In the genomic region with DNA sequence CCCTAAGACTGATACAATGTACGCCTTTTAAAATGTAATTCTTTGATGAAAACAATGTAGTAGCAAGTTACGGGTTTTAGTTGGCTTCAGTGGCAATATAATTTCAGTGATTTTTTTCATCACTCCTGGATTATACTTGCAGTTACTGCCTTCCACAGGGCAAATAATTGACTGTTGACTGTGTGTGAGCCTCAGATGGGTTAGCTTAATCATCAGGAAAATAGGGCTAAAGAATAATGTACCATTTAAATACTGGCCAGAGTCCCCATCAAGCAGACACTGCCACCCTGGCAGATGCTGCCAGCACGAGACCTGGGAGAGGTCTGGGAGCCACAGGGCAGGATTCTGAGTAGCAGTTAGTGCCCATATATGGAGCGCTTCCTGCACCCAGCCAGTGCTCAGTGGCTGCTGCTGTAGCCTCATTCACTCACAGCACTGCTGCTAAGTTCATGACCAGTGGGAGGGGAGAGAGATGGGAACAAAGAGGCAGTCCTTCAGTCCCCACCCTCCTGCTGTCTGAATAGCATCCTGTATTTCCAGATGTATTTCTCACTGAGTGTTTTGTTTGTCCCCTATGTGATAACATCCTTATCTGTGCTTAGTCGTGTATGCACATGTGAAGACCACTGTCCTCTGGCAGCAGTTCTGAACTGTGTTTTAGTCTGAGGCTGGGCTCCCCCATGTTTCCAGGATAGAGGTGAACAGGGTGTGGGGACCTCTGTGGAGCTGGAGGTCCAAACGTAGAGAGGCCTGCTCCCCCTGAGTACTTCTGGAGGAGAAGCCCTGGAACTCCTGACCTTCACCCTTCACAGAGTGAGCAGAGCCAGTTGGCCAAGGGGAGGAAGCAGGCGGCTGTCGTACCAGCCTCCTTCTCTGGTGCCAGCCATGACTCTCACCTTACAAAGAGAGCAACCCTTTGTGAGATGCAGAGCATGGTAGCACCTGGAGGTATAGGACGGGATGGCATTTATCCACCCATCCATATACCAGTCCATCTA, we compare ENCODE assay signal across 8 cellular contexts.
DNase-seq lines count a peak whose midpoint lies in the region; ATAC-seq and TF ChIP-seq lines count a peak whose summit lies in the region.

No MANE protein-coding gene starts in this region.

- H2AFZ ChIP-seq in HCT116 (ENCODE audit: low read depth, low read length, poor library complexity, severe bottlenecking): no peak overlapping the region

- no peaks in the 10 kb centered on the region for H3K79me2 ChIP-seq in HCT116 (ENCODE audit: insufficient read depth, low read length)

- CTCF ChIA-PET in HCT116 (lab: Charles Lee): interaction anchor here (1.0 kb wide), 1 partner anchor 18 kb away, joined by 5 read pairs; no protein-coding TSS in a partner anchor
- CTCF ChIA-PET in activated CD4-positive, alpha-beta memory T cell treated with anti-CD3 and anti-CD28 coated beads, Interleukin-2, amount 10 ng/mL, durations not matched to agents 7 days and 5 days (lab: Charles Lee): interaction anchor here (5.0 kb wide), 1 partner anchor 15 kb away, joined by 66 read pairs; no protein-coding TSS in a partner anchor

- peak overlapping the region; percentile 47 for H3K4me3 Mint-ChIP-seq in activated CD4-positive, alpha-beta memory T cell treated with anti-CD3 and anti-CD28 coated beads, Interleukin-2, amount 10 ng/mL, durations not matched to agents 7 days and 5 days

- H4K20me1 ChIP-seq in HCT116 (ENCODE audit: insufficient read depth): no peaks in the 10 kb centered on the region

- no peak overlapping the region for H3K4me3 ChIP-seq in HCT116 (replicated peaks in 1 of 2; ENCODE audit: low read depth in 1 of 2, low read length in 2 of 2)

- H3K9me2 ChIP-seq in HCT116 (ENCODE audit: insufficient read depth): no peaks in the 10 kb centered on the region

- H3K4me2 ChIP-seq in HCT116 (ENCODE audit: low read length): no peak overlapping the region

- intact Hi-C loops in HCT116 (cut with micrococcal nuclease): no loop called here
- intact Hi-C loops in left ventricle myocardium superior (cut with micrococcal nuclease): no loop called here

- RAD21 ChIA-PET in HCT116 (lab: Charles Lee; ENCODE audit: low non-redundant PET in 1 of 2, low total read pairs in 2 of 2, uncharacterized antibody in 2 of 2, unreplicated experiment in 2 of 2): no interaction called here

- peak overlapping the region; percentile 23 for H3K27ac Mint-ChIP-seq in activated CD4-positive, alpha-beta memory T cell treated with anti-CD3 and anti-CD28 coated beads, Interleukin-2, amount 10 ng/mL, durations not matched to agents 7 days and 5 days

- POLR2A ChIA-PET in HCT116 (lab: Charles Lee): no interaction called here
- POLR2A ChIA-PET in activated CD4-positive, alpha-beta memory T cell treated with anti-CD3 and anti-CD28 coated beads, Interleukin-2, amount 10 ng/mL, durations not matched to agents 7 days and 5 days (lab: Charles Lee): interaction anchor here (1.1 to 1.2 kb wide), 2 partner anchors 14 to 70 kb away, joined by 3 to 4 read pairs; no protein-coding TSS in a partner anchor

- peak; percentile 65 for ATAC-seq in HCT116
- peak; percentile 60 for ATAC-seq in left ventricle myocardium superior
- ATAC-seq in HG03280 (IDR thresholded peaks at IDR 0.05; ENCODE audit: unreplicated experiment): no peak
- no peak for ATAC-seq in omental fat pad (ENCODE audit: low FRiP score)

- BruUV-seq in HCT116 (replicated peaks; lab: Mats Ljungman, UMichigan): no TSS peak

- H3K27ac ChIP-seq in HCT116 (ENCODE audit: low read depth, low read length) (no peak overlapping the region), caudate nucleus (ENCODE audit: low read depth, low read length) (no peak overlapping the region)

- no peaks in the 10 kb centered on the region for H3K36me3 ChIP-seq in HCT116 (ENCODE audit: control insufficient read depth in 1 of 2, insufficient read depth in 2 of 2, low read length in 2 of 2)

- H3K36me3 Mint-ChIP-seq in activated CD4-positive, alpha-beta memory T cell treated with anti-CD3 and anti-CD28 coated beads, Interleukin-2, amount 10 ng/mL, durations not matched to agents 7 days and 5 days (ENCODE audit: low read depth): peaks cover 26% of the 10 kb centered on the region

- TF ChIP-seq CTCF in HCT116 (IDR thresholded peaks at IDR 0.05 in 2 of 3, conservative IDR thresholded peaks at IDR 0.05 in 1 of 3; ENCODE audit: borderline replicate concordance in 1 of 3, insufficient read depth in 1 of 3, low read depth in 2 of 3, low read length in 2 of 3) (no peak), GM10266 (IDR thresholded peaks at IDR 0.05; ENCODE audit: control insufficient read depth, insufficient read depth, low read depth, missing control alignments) (no peak), omental fat pad (IDR thresholded peaks at IDR 0.05) (no peak)

- H3K9me3 ChIP-seq in HCT116 (ENCODE audit: control insufficient read depth in 1 of 2, insufficient read depth in 1 of 2, low read depth in 1 of 2, low read length in 2 of 2): no peaks in the 10 kb centered on the region

- peaks cover 2% of the 10 kb centered on the region for H3K9me3 Mint-ChIP-seq in activated CD4-positive, alpha-beta memory T cell treated with anti-CD3 and anti-CD28 coated beads, Interleukin-2, amount 10 ng/mL, durations not matched to agents 7 days and 5 days

- H3K27me3 Mint-ChIP-seq in activated CD4-positive, alpha-beta memory T cell treated with anti-CD3 and anti-CD28 coated beads, Interleukin-2, amount 10 ng/mL, durations not matched to agents 7 days and 5 days: no peaks in the 10 kb centered on the region

- TF ChIP-seq RAD21 in HCT116 (IDR thresholded peaks at IDR 0.05; ENCODE audit: low read depth): no peak

- H3K4me1 Mint-ChIP-seq in activated CD4-positive, alpha-beta memory T cell treated with anti-CD3 and anti-CD28 coated beads, Interleukin-2, amount 10 ng/mL, durations not matched to agents 7 days and 5 days: peaks cover 60% of the 10 kb centered on the region

- no peak for TF ChIP-seq POLR2A in HCT116 (IDR thresholded peaks at IDR 0.05; ENCODE audit: borderline replicate concordance, extremely low read depth, insufficient read depth, insufficient read length)

- DNase-seq in AG08395 (ENCODE audit: low spot score): peak; percentile 72
- no peak for DNase-seq in HCT116 (ENCODE audit: low read depth, low spot score)
- peak; percentile 62 for DNase-seq in activated CD4-positive, alpha-beta memory T cell treated with anti-CD3 and anti-CD28 coated beads, Interleukin-2, amount 10 ng/mL, durations not matched to agents 7 days and 5 days
- no peak for DNase-seq in left ventricle myocardium superior
- DNase-seq in GM10266 (ENCODE audit: extremely low spot score): no peak
- no peak for DNase-seq in omental fat pad (ENCODE audit: low spot score)
- DNase-seq in caudate nucleus (lab: John Stamatoyannopoulos, UW): no peak

- H3K27me3 ChIP-seq in HCT116 (ENCODE audit: insufficient read depth, low read length): no peaks in the 10 kb centered on the region

- H3K9ac ChIP-seq in HCT116 (ENCODE audit: low read length): no peak overlapping the region

- H3K4me1 ChIP-seq in HCT116 (ENCODE audit: control insufficient read depth in 1 of 2, insufficient read depth in 2 of 2, low read length in 2 of 2): peaks cover 8 to 9% of the 10 kb centered on the region in 2 experiments; a peak in 3 of 4 replicates

TF ChIP-seq in HCT116, 20 proteins besides CTCF, POLR2A, EP300 and RAD21:
- TF ChIP-seq CEBPB (IDR thresholded peaks at IDR 0.05; ENCODE audit: low read depth): no peak
- no peak for TF ChIP-seq ZFX (IDR thresholded peaks at IDR 0.05)
- no peak for TF ChIP-seq JUND (IDR thresholded peaks at IDR 0.05)
- TF ChIP-seq SRF (IDR thresholded peaks at IDR 0.05; ENCODE audit: low read depth): 0 out of 2 replicates have a peak, but pooled peaks have one; percentile 12
- no peak for TF ChIP-seq TCF7L2 (IDR thresholded peaks at IDR 0.05; ENCODE audit: borderline replicate concordance, extremely low read depth, insufficient read depth, insufficient read length)
- no peak for TF ChIP-seq YY1 (IDR thresholded peaks at IDR 0.05; ENCODE audit: extremely low read depth, insufficient replicate concordance, low read depth, low read length)
- no peak for TF ChIP-seq EZH2 (IDR thresholded peaks at IDR 0.05)
- no peak for TF ChIP-seq EZH2phosphoT487 (IDR thresholded peaks at IDR 0.05; ENCODE audit: borderline replicate concordance)
- no peak for TF ChIP-seq SP1 (IDR thresholded peaks at IDR 0.05; ENCODE audit: low read depth)
TF ChIP-seq in HCT116: peak in this region for 1.

Comparison
In these comparisons a context has a peak if more than half of its experiments do, and no peak if none do; other contexts are left out.
1. DNase-seq: peak in AG08395 (single experiment) and activated CD4-positive, alpha-beta memory T cell treated with anti-CD3 and anti-CD28 coated beads, Interleukin-2, amount 10 ng/mL, durations not matched to agents 7 days and 5 days (single experiment); none in HCT116 (single experiment), left ventricle myocardium superior (single experiment), GM10266 (single experiment), omental fat pad (single experiment) and caudate nucleus (0 of 61).
2. ATAC-seq: peak in HCT116 (single experiment) and left ventricle myocardium superior (single experiment); none in HG03280 (single experiment) and omental fat pad (single experiment).